Comparison of ENCODE assay signal across 19 cellular contexts in genomic region chr6:99501762-99502161, GRCh38. TPM values are rescaled to one million over a fixed set of nuclear protein-coding genes. Genes with fewer than 3 reads are reported as not detected.
DNase-seq lines count a peak whose midpoint lies in the region; ATAC-seq and TF ChIP-seq lines count a peak whose summit lies in the region.
"Had no signal": no experiment of that assay in that cellular context is flagged by ENCODE, and none has a peak within 500 bp of the region (broad histone marks: within the 10 kb centered on the region; RNA-seq: fewer than 3 reads in every experiment).

No MANE protein-coding gene starts in this region.

- no peak overlapping the region for H3K4me3 Mint-ChIP-seq in activated CD8-positive, alpha-beta memory T cell treated with anti-CD3 and anti-CD28 coated beads, Interleukin-2, amount 10 ng/mL, durations not matched to agents 7 days and 5 days
- H3K4me3 Mint-ChIP-seq: CD8-positive, alpha-beta memory T cell; GM23338 had no signal

- H3K36me3 Mint-ChIP-seq in activated CD8-positive, alpha-beta memory T cell treated with anti-CD3 and anti-CD28 coated beads, Interleukin-2, amount 10 ng/mL, durations not matched to agents 7 days and 5 days, result peaks cover 14% of the 10 kb centered on the region

- TF ChIP-seq CTCF in epithelial cell of esophagus (IDR thresholded peaks at IDR 0.05; ENCODE audit: insufficient read depth, low read depth, low read length, missing control alignments), result no peak

- H3K9me3 Mint-ChIP-seq in activated CD8-positive, alpha-beta memory T cell treated with anti-CD3 and anti-CD28 coated beads, Interleukin-2, amount 10 ng/mL, durations not matched to agents 7 days and 5 days (ENCODE audit: low read depth), result no peaks in the 10 kb centered on the region
- H3K9me3 Mint-ChIP-seq: CD8-positive, alpha-beta memory T cell; GM23338 had no signal

- H3K27me3 Mint-ChIP-seq in activated CD8-positive, alpha-beta memory T cell treated with anti-CD3 and anti-CD28 coated beads, Interleukin-2, amount 10 ng/mL, durations not matched to agents 7 days and 5 days, result no peaks in the 10 kb centered on the region
- H3K27me3 Mint-ChIP-seq: CD8-positive, alpha-beta memory T cell had no signal

- H3K27ac Mint-ChIP-seq in activated CD8-positive, alpha-beta memory T cell treated with anti-CD3 and anti-CD28 coated beads, Interleukin-2, amount 10 ng/mL, durations not matched to agents 7 days and 5 days, result no peak overlapping the region
- H3K27ac Mint-ChIP-seq: GM23338 had no signal

- no peak for ATAC-seq in activated CD8-positive, alpha-beta memory T cell treated with anti-CD3 and anti-CD28 coated beads, Interleukin-2, amount 10 ng/mL, durations not matched to agents 7 days and 5 days
- ATAC-seq: GM23338, Panc1, SK-N-SH treated with all-trans-retinoic acid at 6 μM for 48 hours had no signal

- CTCF ChIA-PET in activated CD8-positive, alpha-beta memory T cell treated with anti-CD3 and anti-CD28 coated beads, Interleukin-2, amount 10 ng/mL, durations not matched to agents 7 days and 5 days (lab: Charles Lee), result no interaction called here

- DNase-seq in ELR (ENCODE audit: low read depth) (peak; percentile 60), NCI-H1048 (lab: John Stamatoyannopoulos, UW) (peak; percentile 8), epithelial cell of esophagus (ENCODE audit: low read depth) (peak; percentile 12), retina (peak; percentile 22), D341Med (ENCODE audit: low spot score) (no peak), NCI-H524 treated with DMSO at 0.1 percent for 48 hours (lab: John Stamatoyannopoulos, UW) (no peak)
- no peak for DNase-seq in activated CD8-positive, alpha-beta memory T cell treated with anti-CD3 and anti-CD28 coated beads, Interleukin-2, amount 10 ng/mL, durations not matched to agents 7 days and 5 days
- DNase-seq: Calu3; CD8-positive, alpha-beta memory T cell; DMS53; NCI-H1092 treated with DMSO at 0.1 percent for 48 hours; NCI-H1436 treated with DMSO at 0.1 percent for 48 hours; NCI-H1930; NCI-H748 treated with DMSO at 0.1 percent for 48 hours; NK-92 treated with Interleukin-12 subunit alpha and Interleukin-12 subunit beta, amount 100 ng/mL, for 24 hours had no signal

- no peaks in the 10 kb centered on the region for H3K4me1 Mint-ChIP-seq in activated CD8-positive, alpha-beta memory T cell treated with anti-CD3 and anti-CD28 coated beads, Interleukin-2, amount 10 ng/mL, durations not matched to agents 7 days and 5 days
- H3K4me1 Mint-ChIP-seq: GM23338 had no signal

- H3K4me3 ChIP-seq in epithelial cell of esophagus (ENCODE audit: low read length), result no peak overlapping the region
- H3K4me3 ChIP-seq: GM23338, HAP-1 had no signal

RNA-seq across cellular contexts. Expression of gene USP45, which starts 13.5 kb away (rescaled TPM):
- total RNA-seq in activated CD8-positive, alpha-beta memory T cell treated with anti-CD3 and anti-CD28 coated beads, Interleukin-2, amount 10 ng/mL, durations not matched to agents 7 days and 5 days, result 10 to 100 TPM; 10.2 to 16.0 TPM

Comparison
In these comparisons a context has a peak if more than half of its experiments do, and no peak if none do; other contexts are left out.
1. DNase-seq: peak in ELR (single experiment), NCI-H1048 (single experiment), epithelial cell of esophagus (single experiment) and retina (single experiment); none in D341Med (single experiment), activated CD8-positive, alpha-beta memory T cell treated with anti-CD3 and anti-CD28 coated beads, Interleukin-2, amount 10 ng/mL, durations not matched to agents 7 days and 5 days (single experiment) and NCI-H524 treated with DMSO at 0.1 percent for 48 hours (single experiment).